ENCODE assay signal across 1 cellular context in the genomic region with DNA sequence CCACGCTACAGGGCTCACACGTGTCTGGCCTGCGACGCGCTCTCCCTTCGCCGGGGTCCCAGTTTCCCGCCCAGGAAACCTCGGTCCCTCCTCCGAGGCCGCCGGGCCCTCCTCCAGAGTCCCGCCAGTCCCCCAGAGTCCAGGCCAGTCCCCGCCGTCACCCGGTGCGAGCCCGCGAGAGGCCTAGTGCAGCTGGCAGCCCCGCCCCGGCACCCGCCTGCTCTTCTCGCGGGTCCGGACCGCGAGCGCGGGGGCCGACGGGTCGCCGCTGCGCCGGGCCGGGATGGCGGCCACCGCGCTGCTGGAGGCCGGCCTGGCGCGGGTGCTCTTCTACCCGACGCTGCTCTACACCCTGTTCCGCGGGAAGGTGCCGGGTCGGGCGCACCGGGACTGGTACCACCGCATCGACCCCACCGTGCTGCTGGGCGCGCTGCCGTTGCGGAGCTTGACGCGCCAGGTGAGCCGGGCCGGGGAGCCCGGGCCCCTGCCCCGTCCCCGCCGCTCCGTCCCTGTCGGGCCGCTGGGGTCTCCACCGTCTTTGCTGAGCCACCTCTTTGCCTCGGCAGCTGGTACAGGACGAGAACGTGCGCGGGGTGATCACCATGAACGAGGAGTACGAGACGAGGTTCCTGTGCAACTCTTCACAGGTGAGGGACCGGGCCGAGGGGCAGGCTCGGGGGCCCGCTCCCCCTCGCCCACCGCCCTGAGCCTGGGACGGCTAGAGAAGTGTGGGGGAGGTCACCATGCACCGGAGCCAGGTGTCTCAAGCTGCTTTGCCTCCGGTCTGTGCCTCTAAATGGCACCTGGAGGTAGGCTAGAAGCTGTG.
A peak's percentile ranks its signal among the peaks of the same experiment; 100 is the strongest.
TF ChIP-seq lines count a peak whose summit lies in the region.

A gene with protein sequence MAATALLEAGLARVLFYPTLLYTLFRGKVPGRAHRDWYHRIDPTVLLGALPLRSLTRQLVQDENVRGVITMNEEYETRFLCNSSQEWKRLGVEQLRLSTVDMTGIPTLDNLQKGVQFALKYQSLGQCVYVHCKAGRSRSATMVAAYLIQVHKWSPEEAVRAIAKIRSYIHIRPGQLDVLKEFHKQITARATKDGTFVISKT (plus strand): TSS at position 260 of the 826 bp plus-strand sequence. CDS start 24 bp downstream, at position 284.

TF ChIP-seq in GM12878, 131 proteins besides CTCF, POLR2A, EP300 and RAD21 (continued from another document and continues in another):
- TF ChIP-seq, protein P1, sequence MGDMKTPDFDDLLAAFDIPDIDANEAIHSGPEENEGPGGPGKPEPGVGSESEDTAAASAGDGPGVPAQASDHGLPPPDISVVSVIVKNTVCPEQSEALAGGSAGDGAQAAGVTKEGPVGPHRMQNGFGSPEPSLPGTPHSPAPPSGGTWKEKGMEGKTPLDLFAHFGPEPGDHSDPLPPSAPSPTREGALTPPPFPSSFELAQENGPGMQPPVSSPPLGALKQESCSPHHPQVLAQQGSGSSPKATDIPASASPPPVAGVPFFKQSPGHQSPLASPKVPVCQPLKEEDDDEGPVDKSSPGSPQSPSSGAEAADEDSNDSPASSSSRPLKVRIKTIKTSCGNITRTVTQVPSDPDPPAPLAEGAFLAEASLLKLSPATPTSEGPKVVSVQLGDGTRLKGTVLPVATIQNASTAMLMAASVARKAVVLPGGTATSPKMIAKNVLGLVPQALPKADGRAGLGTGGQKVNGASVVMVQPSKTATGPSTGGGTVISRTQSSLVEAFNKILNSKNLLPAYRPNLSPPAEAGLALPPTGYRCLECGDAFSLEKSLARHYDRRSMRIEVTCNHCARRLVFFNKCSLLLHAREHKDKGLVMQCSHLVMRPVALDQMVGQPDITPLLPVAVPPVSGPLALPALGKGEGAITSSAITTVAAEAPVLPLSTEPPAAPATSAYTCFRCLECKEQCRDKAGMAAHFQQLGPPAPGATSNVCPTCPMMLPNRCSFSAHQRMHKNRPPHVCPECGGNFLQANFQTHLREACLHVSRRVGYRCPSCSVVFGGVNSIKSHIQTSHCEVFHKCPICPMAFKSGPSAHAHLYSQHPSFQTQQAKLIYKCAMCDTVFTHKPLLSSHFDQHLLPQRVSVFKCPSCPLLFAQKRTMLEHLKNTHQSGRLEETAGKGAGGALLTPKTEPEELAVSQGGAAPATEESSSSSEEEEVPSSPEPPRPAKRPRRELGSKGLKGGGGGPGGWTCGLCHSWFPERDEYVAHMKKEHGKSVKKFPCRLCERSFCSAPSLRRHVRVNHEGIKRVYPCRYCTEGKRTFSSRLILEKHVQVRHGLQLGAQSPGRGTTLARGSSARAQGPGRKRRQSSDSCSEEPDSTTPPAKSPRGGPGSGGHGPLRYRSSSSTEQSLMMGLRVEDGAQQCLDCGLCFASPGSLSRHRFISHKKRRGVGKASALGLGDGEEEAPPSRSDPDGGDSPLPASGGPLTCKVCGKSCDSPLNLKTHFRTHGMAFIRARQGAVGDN (IDR thresholded peaks at IDR 0.05): peak; percentile 83
- TF ChIP-seq, protein P2, sequence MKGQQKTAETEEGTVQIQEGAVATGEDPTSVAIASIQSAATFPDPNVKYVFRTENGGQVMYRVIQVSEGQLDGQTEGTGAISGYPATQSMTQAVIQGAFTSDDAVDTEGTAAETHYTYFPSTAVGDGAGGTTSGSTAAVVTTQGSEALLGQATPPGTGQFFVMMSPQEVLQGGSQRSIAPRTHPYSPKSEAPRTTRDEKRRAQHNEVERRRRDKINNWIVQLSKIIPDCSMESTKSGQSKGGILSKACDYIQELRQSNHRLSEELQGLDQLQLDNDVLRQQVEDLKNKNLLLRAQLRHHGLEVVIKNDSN (IDR thresholded peaks at IDR 0.05; ENCODE audit: borderline replicate concordance, extremely low read length, insufficient read depth, low read depth, low read length): no peak
- TF ChIP-seq ZNF274 (IDR thresholded peaks at IDR 0.05; ENCODE audit: insufficient read depth, insufficient read length) (no peak), TCF12 (IDR thresholded peaks at IDR 0.05; ENCODE audit: low read depth, low read length) (0 out of 2 replicates have a peak, but pooled peaks have one; percentile 13), ZNF217 (IDR thresholded peaks at IDR 0.05) (0 out of 2 replicates have a peak, but pooled peaks have one; percentile 29), HCFC1 (IDR thresholded peaks at IDR 0.05; ENCODE audit: low read length) (peak; percentile 35; the same call in 1 of the 2 replicates), CREB1 (IDR thresholded peaks at IDR 0.05; ENCODE audit: low read depth) (peak; percentile 51; the same call in 1 of the 2 replicates), NR2F1 (conservative IDR thresholded peaks at IDR 0.05) (peak; percentile 74), TARDBP (IDR thresholded peaks at IDR 0.05; ENCODE audit: borderline replicate concordance) (no peak), CBX5 (IDR thresholded peaks at IDR 0.05; ENCODE audit: low read depth) (no peak), WRNIP1 (IDR thresholded peaks at IDR 0.05; ENCODE audit: borderline replicate concordance, low read depth, low read length) (no peak), DPF2 (IDR thresholded peaks at IDR 0.05) (peak; percentile 79), FOS (IDR thresholded peaks at IDR 0.05; ENCODE audit: borderline replicate concordance, extremely low read depth, insufficient read length) (no peak), MTA3 (IDR thresholded peaks at IDR 0.05; ENCODE audit: borderline replicate concordance, low read length) (no peak), SUPT20H (IDR thresholded peaks at IDR 0.05; ENCODE audit: borderline replicate concordance, control insufficient read depth, low read depth, low read length) (no peak), STAT1 (conservative IDR thresholded peaks at IDR 0.05) (no peak), CHD1 (IDR thresholded peaks at IDR 0.05; ENCODE audit: low read depth, low read length) (no peak), RCOR1 (conservative IDR thresholded peaks at IDR 0.05; ENCODE audit: low read depth, low read length) (peak; percentile 79; the same call in 1 of the 2 replicates)
- TF ChIP-seq, protein P3, sequence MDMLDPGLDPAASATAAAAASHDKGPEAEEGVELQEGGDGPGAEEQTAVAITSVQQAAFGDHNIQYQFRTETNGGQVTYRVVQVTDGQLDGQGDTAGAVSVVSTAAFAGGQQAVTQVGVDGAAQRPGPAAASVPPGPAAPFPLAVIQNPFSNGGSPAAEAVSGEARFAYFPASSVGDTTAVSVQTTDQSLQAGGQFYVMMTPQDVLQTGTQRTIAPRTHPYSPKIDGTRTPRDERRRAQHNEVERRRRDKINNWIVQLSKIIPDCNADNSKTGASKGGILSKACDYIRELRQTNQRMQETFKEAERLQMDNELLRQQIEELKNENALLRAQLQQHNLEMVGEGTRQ (IDR thresholded peaks at IDR 0.05; ENCODE audit: borderline replicate concordance, low read depth, low read length): no peak
- TF ChIP-seq, protein P4, sequence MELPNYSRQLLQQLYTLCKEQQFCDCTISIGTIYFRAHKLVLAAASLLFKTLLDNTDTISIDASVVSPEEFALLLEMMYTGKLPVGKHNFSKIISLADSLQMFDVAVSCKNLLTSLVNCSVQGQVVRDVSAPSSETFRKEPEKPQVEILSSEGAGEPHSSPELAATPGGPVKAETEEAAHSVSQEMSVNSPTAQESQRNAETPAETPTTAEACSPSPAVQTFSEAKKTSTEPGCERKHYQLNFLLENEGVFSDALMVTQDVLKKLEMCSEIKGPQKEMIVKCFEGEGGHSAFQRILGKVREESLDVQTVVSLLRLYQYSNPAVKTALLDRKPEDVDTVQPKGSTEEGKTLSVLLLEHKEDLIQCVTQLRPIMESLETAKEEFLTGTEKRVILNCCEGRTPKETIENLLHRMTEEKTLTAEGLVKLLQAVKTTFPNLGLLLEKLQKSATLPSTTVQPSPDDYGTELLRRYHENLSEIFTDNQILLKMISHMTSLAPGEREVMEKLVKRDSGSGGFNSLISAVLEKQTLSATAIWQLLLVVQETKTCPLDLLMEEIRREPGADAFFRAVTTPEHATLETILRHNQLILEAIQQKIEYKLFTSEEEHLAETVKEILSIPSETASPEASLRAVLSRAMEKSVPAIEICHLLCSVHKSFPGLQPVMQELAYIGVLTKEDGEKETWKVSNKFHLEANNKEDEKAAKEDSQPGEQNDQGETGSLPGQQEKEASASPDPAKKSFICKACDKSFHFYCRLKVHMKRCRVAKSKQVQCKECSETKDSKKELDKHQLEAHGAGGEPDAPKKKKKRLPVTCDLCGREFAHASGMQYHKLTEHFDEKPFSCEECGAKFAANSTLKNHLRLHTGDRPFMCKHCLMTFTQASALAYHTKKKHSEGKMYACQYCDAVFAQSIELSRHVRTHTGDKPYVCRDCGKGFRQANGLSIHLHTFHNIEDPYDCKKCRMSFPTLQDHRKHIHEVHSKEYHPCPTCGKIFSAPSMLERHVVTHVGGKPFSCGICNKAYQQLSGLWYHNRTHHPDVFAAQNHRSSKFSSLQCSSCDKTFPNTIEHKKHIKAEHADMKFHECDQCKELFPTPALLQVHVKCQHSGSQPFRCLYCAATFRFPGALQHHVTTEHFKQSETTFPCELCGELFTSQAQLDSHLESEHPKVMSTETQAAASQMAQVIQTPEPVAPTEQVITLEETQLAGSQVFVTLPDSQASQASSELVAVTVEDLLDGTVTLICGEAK (IDR thresholded peaks at IDR 0.05; ENCODE audit: borderline replicate concordance): no peak
- TF ChIP-seq, protein P5, sequence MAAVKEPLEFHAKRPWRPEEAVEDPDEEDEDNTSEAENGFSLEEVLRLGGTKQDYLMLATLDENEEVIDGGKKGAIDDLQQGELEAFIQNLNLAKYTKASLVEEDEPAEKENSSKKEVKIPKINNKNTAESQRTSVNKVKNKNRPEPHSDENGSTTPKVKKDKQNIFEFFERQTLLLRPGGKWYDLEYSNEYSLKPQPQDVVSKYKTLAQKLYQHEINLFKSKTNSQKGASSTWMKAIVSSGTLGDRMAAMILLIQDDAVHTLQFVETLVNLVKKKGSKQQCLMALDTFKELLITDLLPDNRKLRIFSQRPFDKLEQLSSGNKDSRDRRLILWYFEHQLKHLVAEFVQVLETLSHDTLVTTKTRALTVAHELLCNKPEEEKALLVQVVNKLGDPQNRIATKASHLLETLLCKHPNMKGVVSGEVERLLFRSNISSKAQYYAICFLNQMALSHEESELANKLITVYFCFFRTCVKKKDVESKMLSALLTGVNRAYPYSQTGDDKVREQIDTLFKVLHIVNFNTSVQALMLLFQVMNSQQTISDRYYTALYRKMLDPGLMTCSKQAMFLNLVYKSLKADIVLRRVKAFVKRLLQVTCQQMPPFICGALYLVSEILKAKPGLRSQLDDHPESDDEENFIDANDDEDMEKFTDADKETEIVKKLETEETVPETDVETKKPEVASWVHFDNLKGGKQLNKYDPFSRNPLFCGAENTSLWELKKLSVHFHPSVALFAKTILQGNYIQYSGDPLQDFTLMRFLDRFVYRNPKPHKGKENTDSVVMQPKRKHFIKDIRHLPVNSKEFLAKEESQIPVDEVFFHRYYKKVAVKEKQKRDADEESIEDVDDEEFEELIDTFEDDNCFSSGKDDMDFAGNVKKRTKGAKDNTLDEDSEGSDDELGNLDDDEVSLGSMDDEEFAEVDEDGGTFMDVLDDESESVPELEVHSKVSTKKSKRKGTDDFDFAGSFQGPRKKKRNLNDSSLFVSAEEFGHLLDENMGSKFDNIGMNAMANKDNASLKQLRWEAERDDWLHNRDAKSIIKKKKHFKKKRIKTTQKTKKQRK (IDR thresholded peaks at IDR 0.05; ENCODE audit: low read depth, low read length): no peak
- TF ChIP-seq, protein P6, sequence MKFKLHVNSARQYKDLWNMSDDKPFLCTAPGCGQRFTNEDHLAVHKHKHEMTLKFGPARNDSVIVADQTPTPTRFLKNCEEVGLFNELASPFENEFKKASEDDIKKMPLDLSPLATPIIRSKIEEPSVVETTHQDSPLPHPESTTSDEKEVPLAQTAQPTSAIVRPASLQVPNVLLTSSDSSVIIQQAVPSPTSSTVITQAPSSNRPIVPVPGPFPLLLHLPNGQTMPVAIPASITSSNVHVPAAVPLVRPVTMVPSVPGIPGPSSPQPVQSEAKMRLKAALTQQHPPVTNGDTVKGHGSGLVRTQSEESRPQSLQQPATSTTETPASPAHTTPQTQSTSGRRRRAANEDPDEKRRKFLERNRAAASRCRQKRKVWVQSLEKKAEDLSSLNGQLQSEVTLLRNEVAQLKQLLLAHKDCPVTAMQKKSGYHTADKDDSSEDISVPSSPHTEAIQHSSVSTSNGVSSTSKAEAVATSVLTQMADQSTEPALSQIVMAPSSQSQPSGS (IDR thresholded peaks at IDR 0.05; ENCODE audit: low read length): no peak
- TF ChIP-seq, protein P7, sequence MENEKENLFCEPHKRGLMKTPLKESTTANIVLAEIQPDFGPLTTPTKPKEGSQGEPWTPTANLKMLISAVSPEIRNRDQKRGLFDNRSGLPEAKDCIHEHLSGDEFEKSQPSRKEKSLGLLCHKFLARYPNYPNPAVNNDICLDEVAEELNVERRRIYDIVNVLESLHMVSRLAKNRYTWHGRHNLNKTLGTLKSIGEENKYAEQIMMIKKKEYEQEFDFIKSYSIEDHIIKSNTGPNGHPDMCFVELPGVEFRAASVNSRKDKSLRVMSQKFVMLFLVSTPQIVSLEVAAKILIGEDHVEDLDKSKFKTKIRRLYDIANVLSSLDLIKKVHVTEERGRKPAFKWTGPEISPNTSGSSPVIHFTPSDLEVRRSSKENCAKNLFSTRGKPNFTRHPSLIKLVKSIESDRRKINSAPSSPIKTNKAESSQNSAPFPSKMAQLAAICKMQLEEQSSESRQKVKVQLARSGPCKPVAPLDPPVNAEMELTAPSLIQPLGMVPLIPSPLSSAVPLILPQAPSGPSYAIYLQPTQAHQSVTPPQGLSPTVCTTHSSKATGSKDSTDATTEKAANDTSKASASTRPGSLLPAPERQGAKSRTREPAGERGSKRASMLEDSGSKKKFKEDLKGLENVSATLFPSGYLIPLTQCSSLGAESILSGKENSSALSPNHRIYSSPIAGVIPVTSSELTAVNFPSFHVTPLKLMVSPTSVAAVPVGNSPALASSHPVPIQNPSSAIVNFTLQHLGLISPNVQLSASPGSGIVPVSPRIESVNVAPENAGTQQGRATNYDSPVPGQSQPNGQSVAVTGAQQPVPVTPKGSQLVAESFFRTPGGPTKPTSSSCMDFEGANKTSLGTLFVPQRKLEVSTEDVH (IDR thresholded peaks at IDR 0.05; ENCODE audit: low read depth, partially characterized antibody): no peak
- TF ChIP-seq, protein P8, sequence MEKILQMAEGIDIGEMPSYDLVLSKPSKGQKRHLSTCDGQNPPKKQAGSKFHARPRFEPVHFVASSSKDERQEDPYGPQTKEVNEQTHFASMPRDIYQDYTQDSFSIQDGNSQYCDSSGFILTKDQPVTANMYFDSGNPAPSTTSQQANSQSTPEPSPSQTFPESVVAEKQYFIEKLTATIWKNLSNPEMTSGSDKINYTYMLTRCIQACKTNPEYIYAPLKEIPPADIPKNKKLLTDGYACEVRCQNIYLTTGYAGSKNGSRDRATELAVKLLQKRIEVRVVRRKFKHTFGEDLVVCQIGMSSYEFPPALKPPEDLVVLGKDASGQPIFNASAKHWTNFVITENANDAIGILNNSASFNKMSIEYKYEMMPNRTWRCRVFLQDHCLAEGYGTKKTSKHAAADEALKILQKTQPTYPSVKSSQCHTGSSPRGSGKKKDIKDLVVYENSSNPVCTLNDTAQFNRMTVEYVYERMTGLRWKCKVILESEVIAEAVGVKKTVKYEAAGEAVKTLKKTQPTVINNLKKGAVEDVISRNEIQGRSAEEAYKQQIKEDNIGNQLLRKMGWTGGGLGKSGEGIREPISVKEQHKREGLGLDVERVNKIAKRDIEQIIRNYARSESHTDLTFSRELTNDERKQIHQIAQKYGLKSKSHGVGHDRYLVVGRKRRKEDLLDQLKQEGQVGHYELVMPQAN (conservative IDR thresholded peaks at IDR 0.05): peak; percentile 73
